8 cellular contexts compared by ENCODE assay signal in the genomic region with DNA sequence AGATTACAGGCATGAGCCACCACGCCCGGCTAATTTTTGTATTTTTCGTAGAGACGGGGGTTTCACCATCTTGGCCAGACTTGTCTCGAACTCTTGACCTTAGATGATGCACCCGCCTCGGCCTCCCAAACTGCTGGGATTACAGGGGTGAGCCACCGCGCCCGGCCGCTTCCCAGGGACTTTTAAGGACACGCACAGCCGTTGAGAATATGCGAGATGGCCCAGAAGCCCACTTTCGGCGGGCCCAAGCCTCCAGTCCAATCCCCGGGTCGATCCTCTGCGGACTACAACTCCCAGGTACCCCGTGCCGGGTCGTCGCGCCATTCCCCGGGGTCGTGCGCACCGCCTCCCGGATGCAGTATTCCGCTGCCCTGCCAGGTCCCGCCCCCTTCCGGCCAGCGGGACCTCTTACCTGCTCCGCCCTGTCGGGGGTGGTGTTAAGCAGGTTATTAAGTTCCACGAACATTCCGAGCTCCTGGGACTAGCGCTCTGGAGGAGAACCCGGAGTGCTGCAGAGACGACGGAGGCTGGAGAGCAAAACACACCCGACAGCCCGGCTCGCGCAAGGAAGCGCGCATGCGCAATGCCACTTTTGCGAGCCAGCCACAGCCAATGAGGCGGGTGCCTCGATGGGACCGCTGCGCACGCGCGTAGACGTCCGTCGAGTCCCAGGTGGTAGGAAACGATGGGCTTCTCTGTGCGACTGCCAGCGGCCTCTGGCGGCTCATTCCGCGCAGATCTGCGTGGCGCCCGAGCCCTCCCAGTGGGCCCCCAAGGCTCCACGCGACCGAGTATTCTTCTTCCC. TPM values are rescaled to one million over a fixed set of nuclear protein-coding genes. Genes with fewer than 3 reads are reported as not detected.
A peak's percentile ranks its signal among the peaks of the same experiment; 100 is the strongest.
DNase-seq lines count a peak whose midpoint lies in the region; ATAC-seq and TF ChIP-seq lines count a peak whose summit lies in the region.

A gene with protein sequence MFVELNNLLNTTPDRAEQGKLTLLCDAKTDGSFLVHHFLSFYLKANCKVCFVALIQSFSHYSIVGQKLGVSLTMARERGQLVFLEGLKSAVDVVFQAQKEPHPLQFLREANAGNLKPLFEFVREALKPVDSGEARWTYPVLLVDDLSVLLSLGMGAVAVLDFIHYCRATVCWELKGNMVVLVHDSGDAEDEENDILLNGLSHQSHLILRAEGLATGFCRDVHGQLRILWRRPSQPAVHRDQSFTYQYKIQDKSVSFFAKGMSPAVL (minus strand): TSS at position 588 of the 805 bp plus-strand sequence. CDS start 122 bp downstream, at position 466.

- TF ChIP-seq CTCF in DOHH2 (IDR thresholded peaks at IDR 0.05; ENCODE audit: low read depth, low read length, poor library complexity, severe bottlenecking) (peak; percentile 66), Peyer's patch (IDR thresholded peaks at IDR 0.05) (peak; percentile 3 to 70 (median 52))

- peak within 1 kb of the TSS; percentile 83 for H3K4me2 ChIP-seq in DOHH2 (ENCODE audit: low read length)

- H3K36me3 ChIP-seq in DOHH2 (ENCODE audit: control insufficient read depth, low read length): peaks cover 41% of the 10 kb centered on the region
- H3K36me3 ChIP-seq in KOPT-K1 (ENCODE audit: insufficient read depth, low read length): peaks cover 29% of the 10 kb centered on the region
- peaks cover 0 to 23% (median 0%) of the 10 kb centered on the region in 3 donors for H3K36me3 ChIP-seq in Peyer's patch
- H3K36me3 ChIP-seq in muscle layer of duodenum (ENCODE audit: control insufficient read depth in 1 of 2, insufficient read depth in 2 of 2, low read length in 2 of 2): peaks cover 6 to 10% of the 10 kb centered on the region in 2 donors

- H3K4me3 ChIP-seq in DOHH2 (ENCODE audit: low read length) (peak within 1 kb of the TSS; percentile 91), Peyer's patch (peak within 1 kb of the TSS; percentile 59 to 90 (median 69)), muscle layer of duodenum (ENCODE audit: low read depth in 1 of 2, low read length in 2 of 2) (peak within 1 kb of the TSS; percentile 85 to 88)

- no peaks in the 10 kb centered on the region for H4K20me1 ChIP-seq in DOHH2 (ENCODE audit: control insufficient read depth, insufficient read depth, low read depth, low read length)

- H3F3A ChIP-seq in DOHH2 (ENCODE audit: control insufficient read depth, insufficient read depth): peaks cover 8% of the 10 kb centered on the region; the same call in 1 of the 2 replicates

- H3K4me1 ChIP-seq in DOHH2 (ENCODE audit: control insufficient read depth, low read length) (peaks cover 14% of the 10 kb centered on the region), Peyer's patch (peaks cover 0 to 11% (median 0%) of the 10 kb centered on the region in 4 donors), muscle layer of duodenum (ENCODE audit: control insufficient read depth in 1 of 2, insufficient read depth in 2 of 2, low read length in 2 of 2) (peaks cover 0 to 10% of the 10 kb centered on the region in 2 donors)

- H3K9me2 ChIP-seq in DOHH2 (replicated peaks; ENCODE audit: control insufficient read depth, low read length): no peaks in the 10 kb centered on the region

- TF ChIP-seq POLR2A in Peyer's patch (IDR thresholded peaks at IDR 0.05): peak; percentile 55 to 63

- H3K27me3 ChIP-seq in DOHH2 (ENCODE audit: control insufficient read depth, low read length) (no peaks in the 10 kb centered on the region), Peyer's patch (no peaks in the 10 kb centered on the region), muscle layer of duodenum (ENCODE audit: low read depth, low read length) (no peaks in the 10 kb centered on the region)

- peak; percentile 89 for ATAC-seq in GM21786 (IDR thresholded peaks at IDR 0.05; ENCODE audit: unreplicated experiment)
- peak; percentile 99 for ATAC-seq in esophagus mucosa

- peak; percentile 95 to 98 (median 98) for DNase-seq in Peyer's patch
- peak; percentile 97 to 98 for DNase-seq in activated T-cell treated with anti-CD3 and anti-CD28 coated beads, Interleukin-2, amount 50 U/mL, for 48 hours
- DNase-seq in stimulated activated CD8-positive, alpha-beta memory T cell treated with anti-CD3 and anti-CD28 coated beads, Interleukin-7, amount 100 ng/mL, for 4 hours (ENCODE audit: low read depth in 2 of 2): peak; percentile 91 to 96

- H3K79me2 ChIP-seq in DOHH2 (ENCODE audit: control insufficient read depth, low read length): peaks cover 42% of the 10 kb centered on the region

- H3K27ac ChIP-seq in DOHH2 (ENCODE audit: low read depth, low read length) (peak within 1 kb of the TSS; percentile 87), KOPT-K1 (ENCODE audit: low read depth, low read length, poor library complexity, severe bottlenecking) (peak within 1 kb of the TSS; percentile 95), Peyer's patch (peak within 1 kb of the TSS; percentile 88 to 99 (median 92)), muscle layer of duodenum (ENCODE audit: low read length) (peak within 1 kb of the TSS; percentile 89)

- no peaks in the 10 kb centered on the region for H3K9me3 ChIP-seq in DOHH2 (ENCODE audit: control insufficient read depth, insufficient read depth, low read length)
- H3K9me3 ChIP-seq in KOPT-K1 (ENCODE audit: insufficient read depth, low read length, poor library complexity, severe bottlenecking): no peaks in the 10 kb centered on the region
- no peaks in the 10 kb centered on the region for H3K9me3 ChIP-seq in Peyer's patch
- no peaks in the 10 kb centered on the region for H3K9me3 ChIP-seq in muscle layer of duodenum (ENCODE audit: control insufficient read depth in 1 of 2, low read length in 2 of 2)

RNA-seq across cellular contexts. Expression of the gene that starts here (rescaled TPM):
- total RNA-seq in Peyer's patch (10 to 100 TPM in 2 of 4 donors, 1 to 10 TPM in 2; 8.3 to 25.9 (median 13.4) TPM), esophagus mucosa (20.9 TPM)

Comparison
In these comparisons a context has a peak if more than half of its experiments do, and no peak if none do; other contexts are left out.
1. Peak in every context shown above with its lines: DNase-seq, ATAC-seq, H3K4me3 ChIP-seq and H3K27ac ChIP-seq.